Comparison of ENCODE assay signal across 8 cellular contexts in genomic region chr11:113305440-113306336, GRCh38. TPM values are rescaled to one million over a fixed set of nuclear protein-coding genes. Genes with fewer than 3 reads are reported as not detected.
DNase-seq lines count a peak whose midpoint lies in the region; ATAC-seq and TF ChIP-seq lines count a peak whose summit lies in the region.

No MANE protein-coding gene starts in this region.

- intact Hi-C loops in head of caudate nucleus (cut with DNase I), result loop anchor here (2.0 to 5.0 kb wide), 2 partner anchors 227 to 425 kb away; no protein-coding TSS in a partner anchor
- intact Hi-C loops in posterior vena cava (cut with DNase I), result loop anchor here (5.0 to 10.0 kb wide), 3 partner anchors 227 to 427 kb away; no protein-coding TSS in a partner anchor
- intact Hi-C loops in uterus (cut with DNase I; ENCODE audit: low total_unique reads), result no loop called here

- H3K9me3 ChIP-seq in CD4-positive, CD25-positive, alpha-beta regulatory T cell (ENCODE audit: control insufficient read depth in 2 of 2, low read length in 2 of 2), result no peaks in the 10 kb centered on the region
- H3K9me3 ChIP-seq in RWPE2 (ENCODE audit: severe bottlenecking), result no peaks in the 10 kb centered on the region
- no peaks in the 10 kb centered on the region for H3K9me3 ChIP-seq in uterus

- peak; percentile 87 to 90 for ATAC-seq in CD4-positive, CD25-positive, alpha-beta regulatory T cell (ENCODE audit: low read depth in 2 of 2)
- peak; percentile 75 for ATAC-seq in GM19372 (IDR thresholded peaks at IDR 0.05; ENCODE audit: low read depth, unreplicated experiment)
- ATAC-seq in RWPE2 (ENCODE audit: low read depth), result peak; percentile 97

- H3K27ac Mint-ChIP-seq in CD4-positive, CD25-positive, alpha-beta regulatory T cell, result no peak overlapping the region

- H3K27me3 ChIP-seq in CD4-positive, CD25-positive, alpha-beta regulatory T cell (ENCODE audit: control insufficient read depth, insufficient read depth, low read length), result no peaks in the 10 kb centered on the region
- H3K27me3 ChIP-seq in RWPE2 (ENCODE audit: insufficient read depth, poor library complexity, severe bottlenecking), result no peaks in the 10 kb centered on the region
- no peaks in the 10 kb centered on the region for H3K27me3 ChIP-seq in uterus

- H3K9me3 Mint-ChIP-seq in CD4-positive, CD25-positive, alpha-beta regulatory T cell, result peaks cover 0 to 1% (median 0%) of the 10 kb centered on the region in 7 donors

- H3K27me3 Mint-ChIP-seq in CD4-positive, CD25-positive, alpha-beta regulatory T cell, result peaks cover 19% of the 10 kb centered on the region

- peak; percentile 93 for TF ChIP-seq CTCF in RWPE2 (IDR thresholded peaks at IDR 0.05; ENCODE audit: poor library complexity, severe bottlenecking)
- peak; percentile 83 to 92 (median 85) for TF ChIP-seq CTCF in uterus (IDR thresholded peaks at IDR 0.05)

- no peaks in the 10 kb centered on the region for H3K4me1 ChIP-seq in CD4-positive, CD25-positive, alpha-beta regulatory T cell (ENCODE audit: control insufficient read depth, insufficient read depth, low read length, poor library complexity, severe bottlenecking)
- H3K4me1 ChIP-seq in RWPE2 (ENCODE audit: insufficient read depth, poor library complexity, severe bottlenecking), result no peaks in the 10 kb centered on the region
- H3K4me1 ChIP-seq in uterus, result no peaks in the 10 kb centered on the region

- peaks cover 0 to 5% (median 2%) of the 10 kb centered on the region in 4 donors for H3K4me1 Mint-ChIP-seq in CD4-positive, CD25-positive, alpha-beta regulatory T cell

- no peak overlapping the region for H3K4me3 ChIP-seq in CD4-positive, CD25-positive, alpha-beta regulatory T cell (ENCODE audit: low read depth, low read length)
- no peak overlapping the region for H3K4me3 ChIP-seq in Jurkat, Clone E6-1 (ENCODE audit: low read length)
- H3K4me3 ChIP-seq in RWPE2 (ENCODE audit: severe bottlenecking) (no peak overlapping the region), uterus (no peak overlapping the region)

- no peaks in the 10 kb centered on the region for H3K36me3 ChIP-seq in CD4-positive, CD25-positive, alpha-beta regulatory T cell (ENCODE audit: control insufficient read depth, insufficient read depth, low read length)
- H3K36me3 ChIP-seq in RWPE2 (ENCODE audit: low read depth), result no peaks in the 10 kb centered on the region
- H3K36me3 ChIP-seq in uterus, result no peaks in the 10 kb centered on the region

- no peaks in the 10 kb centered on the region for H3K36me3 Mint-ChIP-seq in CD4-positive, CD25-positive, alpha-beta regulatory T cell

- H3K4me3 Mint-ChIP-seq in CD4-positive, CD25-positive, alpha-beta regulatory T cell, result no peak overlapping the region

- no peak for TF ChIP-seq POLR2A in uterus (IDR thresholded peaks at IDR 0.05)

- peak; percentile 53 to 70 (median 67) for DNase-seq in CD4-positive, CD25-positive, alpha-beta regulatory T cell
- peak; percentile 27 for DNase-seq in Jurkat, Clone E6-1 (ENCODE audit: low read depth, low spot score)
- DNase-seq in RWPE2 (ENCODE audit: low spot score), result no peak
- peak; percentile 72 for DNase-seq in activated naive CD4-positive, alpha-beta T cell treated with Interleukin-2 at 50 U/mL for 16 hours
- DNase-seq in head of caudate nucleus, result peak; percentile 73 to 94 (median 88)
- peak; percentile 91 for DNase-seq in posterior vena cava (ENCODE audit: low spot score)
- DNase-seq in uterus, result peak; percentile 60 to 66

- no peak overlapping the region for H3K27ac ChIP-seq in CD4-positive, CD25-positive, alpha-beta regulatory T cell (ENCODE audit: insufficient read depth, low read length, poor library complexity, severe bottlenecking)
- H3K27ac ChIP-seq in RWPE2 (ENCODE audit: poor library complexity, severe bottlenecking) (no peak overlapping the region), uterus (no peak overlapping the region)

RNA-seq across cellular contexts. Expression of gene TTC12, which starts 8.7 kb away (rescaled TPM):
- 22.2 TPM for total RNA-seq in CD4-positive, CD25-positive, alpha-beta regulatory T cell
- 10 to 100 TPM in 2 of 4 donors, 1 to 10 TPM in 2; 8.0 to 12.7 (median 10.1) TPM for polyA plus RNA-seq in CD4-positive, CD25-positive, alpha-beta regulatory T cell
- not detected for polyA plus RNA-seq in Jurkat, Clone E6-1 (2012; ENCODE audit: insufficient read depth, insufficient read length)
- 10 to 100 TPM in 1 of 2 donors, 1 to 10 TPM in 1; 4.9 to 10.3 TPM for total RNA-seq in posterior vena cava
- total RNA-seq in uterus, result 10 to 100 TPM in 2 of 4 donors, 1 to 10 TPM in 2; 2.4 to 27.5 (median 17.1) TPM
